In genomic region chr1:201594575-201595245, GRCh38 we compare ENCODE assay signal across 1 cellular context.
TF ChIP-seq lines count a peak whose summit lies in the region.

No MANE protein-coding gene starts in this region.

TF ChIP-seq in H1, 55 proteins besides CTCF, POLR2A, EP300 and RAD21:
- TF ChIP-seq CBX8 (IDR thresholded peaks at IDR 0.05; ENCODE audit: borderline replicate concordance, low read depth, low read length) (no peak), TAF7 (optimal IDR thresholded peaks at IDR 0.05; ENCODE audit: borderline replicate concordance, low read depth, low read length) (peak; percentile 34), GABPA (IDR thresholded peaks at IDR 0.05; ENCODE audit: borderline replicate concordance, insufficient read depth, low read length) (peak; percentile 71; the same call in 1 of the 2 replicates), SIN3A (conservative IDR thresholded peaks at IDR 0.05 in 1 of 2, IDR thresholded peaks at IDR 0.05 in 1 of 2; ENCODE audit: low read depth in 1 of 2, low read length in 2 of 2) (peak; percentile 85 to 89; a peak in 3 of 4 replicates), SRF (IDR thresholded peaks at IDR 0.05; ENCODE audit: low read depth, low read length) (no peak), SAP30 (IDR thresholded peaks at IDR 0.05; ENCODE audit: insufficient read depth, insufficient replicate concordance, low read length) (peak; percentile 55), HDAC2 (IDR thresholded peaks at IDR 0.05; ENCODE audit: borderline replicate concordance in 1 of 2, low read depth in 2 of 2, low read length in 2 of 2) (peak in 1 of 2 experiments; percentile 69; a peak in 1 of 4 replicates)
